10 cellular contexts compared by ENCODE assay signal in the genomic region with DNA sequence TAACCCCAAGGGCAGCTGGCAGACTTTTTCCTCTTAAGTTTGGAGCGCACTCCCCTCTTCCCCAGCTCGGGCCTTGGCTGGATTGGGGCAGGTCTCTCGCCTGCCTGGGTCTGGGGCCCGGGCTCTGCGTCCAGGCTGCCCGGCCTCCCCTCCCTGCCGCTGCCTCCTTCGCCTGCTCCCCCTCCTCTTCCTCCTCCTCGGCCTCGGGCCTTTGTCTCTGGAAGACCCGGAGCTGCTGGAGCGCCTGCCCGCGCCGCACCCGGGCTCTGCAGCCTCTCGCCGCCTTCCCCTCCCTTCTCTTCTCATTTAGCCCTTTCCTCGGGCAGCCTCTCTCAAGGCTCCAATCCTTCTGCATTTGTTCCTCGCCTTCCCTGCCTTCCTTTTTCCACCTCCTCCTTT.
DNase-seq lines count a peak whose midpoint lies in the region; ATAC-seq, FAIRE-seq and TF ChIP-seq lines count a peak whose summit lies in the region.
"Had no signal": no experiment of that assay in that cellular context is flagged by ENCODE, and none has a peak within 500 bp of the region (broad histone marks: within the 10 kb centered on the region; RNA-seq: fewer than 3 reads in every experiment).

No MANE protein-coding gene starts in this region.

- H3K9me3 ChIP-seq in HUES6 (ENCODE audit: control insufficient read depth, insufficient read depth, low read depth, low read length) (no peaks in the 10 kb centered on the region), kidney (ENCODE audit: control insufficient read depth in 1 of 2, low read length in 2 of 2) (no peaks in the 10 kb centered on the region), spleen (no peaks in the 10 kb centered on the region)

- peak overlapping the region; percentile 67 for H3K9ac ChIP-seq in HUES6 (ENCODE audit: low read length)
- H3K9ac ChIP-seq in kidney (ENCODE audit: low read length in 2 of 2) = peak overlapping the region in 1 of 2 donors; percentile 46

- DNase-seq in kidney (peak; percentile 77), spleen (peak; percentile 41), H4 (ENCODE audit: low spot score) (no peak)
- DNase-seq: MM.1S had no signal

- H3K27ac ChIP-seq in HUES6 (ENCODE audit: low read depth, low read length) (no peak overlapping the region), cingulate gyrus (ENCODE audit: low read depth, low read length) (peak overlapping the region; percentile 88), kidney (ENCODE audit: low read depth in 2 of 2, low read length in 2 of 2) (peak overlapping the region; percentile 67 to 83), spleen (peak overlapping the region in 6 of 8 donors; percentile 34 to 67 (median 52))

- H3K4me3 ChIP-seq in HUES6 (ENCODE audit: low read depth, low read length) (peak overlapping the region; percentile 22; the same call in 1 of the 2 replicates), kidney (ENCODE audit: low read length in 2 of 2) (no peak overlapping the region), spleen (no peak overlapping the region)

- no peak for FAIRE-seq in kidney (lab: Jason Lieb, UNC)
- FAIRE-seq: endometrium had no signal

- TF ChIP-seq POLR2A in spleen (IDR thresholded peaks at IDR 0.05) = no peak

- no peak for ATAC-seq in GM18498 (IDR thresholded peaks at IDR 0.05; ENCODE audit: unreplicated experiment)
- no peak for ATAC-seq in GM21367 (IDR thresholded peaks at IDR 0.05; ENCODE audit: unreplicated experiment)
- ATAC-seq in HG02763 (IDR thresholded peaks at IDR 0.05; ENCODE audit: unreplicated experiment) = no peak

- 45 to 64% (median 48%) methylated on average over 20 of the region's 20 CpGs for WGBS in spleen, 5 donors

- H3K4me1 ChIP-seq in HUES6 (ENCODE audit: control insufficient read depth, insufficient read depth, low read length) = peaks cover 60% of the 10 kb centered on the region
- peaks cover 11 to 34% of the 10 kb centered on the region in 2 donors for H3K4me1 ChIP-seq in kidney (ENCODE audit: control insufficient read depth in 1 of 2, insufficient read depth in 1 of 2, low read depth in 1 of 2, low read length in 2 of 2)
- H3K4me1 ChIP-seq in spleen = peaks cover 0 to 20% (median 5%) of the 10 kb centered on the region in 6 donors

- H3K36me3 ChIP-seq in HUES6 (ENCODE audit: control insufficient read depth, insufficient read depth, low read length) (no peaks in the 10 kb centered on the region), kidney (ENCODE audit: control insufficient read depth in 1 of 2, insufficient read depth in 2 of 2, low read length in 2 of 2) (no peaks in the 10 kb centered on the region), spleen (no peaks in the 10 kb centered on the region)

- H3K27me3 ChIP-seq in HUES6 (ENCODE audit: control insufficient read depth, insufficient read depth, low read length) (no peaks in the 10 kb centered on the region), spleen (replicated peaks in 1 of 7) (no peaks in the 10 kb centered on the region)

- TF ChIP-seq CTCF in kidney (IDR thresholded peaks at IDR 0.05; ENCODE audit: borderline replicate concordance, extremely low read depth, insufficient read depth) (no peak), spleen (IDR thresholded peaks at IDR 0.05 in 8 of 11, conservative IDR thresholded peaks at IDR 0.05 in 3 of 11) (no peak)

- intact Hi-C loops in kidney (cut with DNase I) (no loop called here), spleen (cut with DNase I; ENCODE audit: low total_unique reads) (no loop called here)
